8 cellular contexts compared by ENCODE assay signal in genomic region chr1:9181176-9181906, GRCh38. TPM values are rescaled to one million over a fixed set of nuclear protein-coding genes. Genes with fewer than 3 reads are reported as not detected.
A peak's percentile ranks its signal among the peaks of the same experiment; 100 is the strongest.
DNase-seq lines count a peak whose midpoint lies in the region; ATAC-seq lines count a peak whose summit lies in the region.

No MANE protein-coding gene starts in this region.

- intact Hi-C loops in cardiac septum (cut with DNase I) (loop anchor here (5.0 kb wide), 1 partner anchor 71 kb away; no protein-coding TSS in a partner anchor), posterior cingulate gyrus (cut with DNase I) (loop anchor here (2.0 kb wide), 1 partner anchor 15 kb away; no protein-coding TSS in a partner anchor)

- DNase-seq in DMS53 treated with DMSO at 0.1 percent for 48 hours (lab: John Stamatoyannopoulos, UW; ENCODE audit: unreplicated experiment) (peak; percentile 39), SK-N-DZ (ENCODE audit: low spot score) (peak; percentile 21), cardiac septum (ENCODE audit: low spot score) (peak; percentile 92), posterior cingulate gyrus (peak in 7 of 10 donors; percentile 44 to 93 (median 72)), NCI-H748 (lab: John Stamatoyannopoulos, UW; ENCODE audit: unreplicated experiment) (no peak)
- DNase-seq in activated naive CD4-positive, alpha-beta T cell treated with anti-CD3 and anti-CD28 coated beads, Interleukin-2, amount 50 U/mL, for 72 hours (ENCODE audit: low spot score in 2 of 2): peak; percentile 78 to 89

- peaks cover 8 to 9% of the 10 kb centered on the region in 2 donors for H3K36me3 Mint-ChIP-seq in activated naive CD4-positive, alpha-beta T cell treated with anti-CD3 and anti-CD28 coated beads, Interleukin-2, amount 50 U/mL, for 72 hours

- peak overlapping the region in 1 of 2 donors; percentile 96 for H3K27ac Mint-ChIP-seq in activated naive CD4-positive, alpha-beta T cell treated with anti-CD3 and anti-CD28 coated beads, Interleukin-2, amount 50 U/mL, for 72 hours

- WGBS in urinary bladder: 18% methylated on average over 19 of the region's 19 CpGs

- no peaks in the 10 kb centered on the region for H3K9me3 Mint-ChIP-seq in activated naive CD4-positive, alpha-beta T cell treated with anti-CD3 and anti-CD28 coated beads, Interleukin-2, amount 50 U/mL, for 72 hours

- H3K27ac ChIP-seq in urinary bladder (ENCODE audit: low read depth): no peak overlapping the region

- ATAC-seq in HG02763 (IDR thresholded peaks at IDR 0.05; ENCODE audit: unreplicated experiment): peak; percentile 41
- peak; percentile 63 to 74 for ATAC-seq in activated naive CD4-positive, alpha-beta T cell treated with anti-CD3 and anti-CD28 coated beads, Interleukin-2, amount 50 U/mL, for 72 hours

- peak overlapping the region; percentile 77 for H3K4me3 ChIP-seq in urinary bladder (ENCODE audit: low read depth, low read length)

- H3K4me1 ChIP-seq in urinary bladder (ENCODE audit: insufficient read depth): no peaks in the 10 kb centered on the region

- H3K36me3 ChIP-seq in urinary bladder (ENCODE audit: insufficient read depth): peaks cover 2% of the 10 kb centered on the region

RNA-seq across cellular contexts. Expression of gene GPR157, which starts 52.4 kb away (rescaled TPM):
- 0.08 and 0.25 TPM in 2 replicates for polyA plus RNA-seq in SK-N-DZ (2014; cell fraction: cytosol; rRNA removed)
- 0.05 TPM in 1 of 2 replicates, not detected in the other for polyA plus RNA-seq in SK-N-DZ (2014; cell fraction: nucleus; rRNA removed)
- 1 to 10 TPM; 4.5 to 9.1 TPM for total RNA-seq in activated naive CD4-positive, alpha-beta T cell treated with anti-CD3 and anti-CD28 coated beads, Interleukin-2, amount 50 U/mL, for 72 hours
- total RNA-seq in cardiac septum (23.0 TPM), urinary bladder (53.5 TPM)
- polyA plus RNA-seq in urinary bladder: 2.7 TPM

RNA-seq across cellular contexts. Expression of gene H6PD, which starts 53.2 kb away (rescaled TPM):
- polyA plus RNA-seq in SK-N-DZ (2014; cell fraction: cytosol; rRNA removed): 1.6 and 1.9 TPM in 2 replicates
- 1.6 and 2.0 TPM in 2 replicates for polyA plus RNA-seq in SK-N-DZ (2014; cell fraction: nucleus; rRNA removed)
- 10 to 100 TPM in 1 of 2 donors, 1 to 10 TPM in 1; 4.4 to 16.2 TPM for total RNA-seq in activated naive CD4-positive, alpha-beta T cell treated with anti-CD3 and anti-CD28 coated beads, Interleukin-2, amount 50 U/mL, for 72 hours
- total RNA-seq in cardiac septum: 28.9 TPM
- total RNA-seq in urinary bladder: 32.6 TPM
- polyA plus RNA-seq in urinary bladder: 26.6 TPM
